In the genomic region with DNA sequence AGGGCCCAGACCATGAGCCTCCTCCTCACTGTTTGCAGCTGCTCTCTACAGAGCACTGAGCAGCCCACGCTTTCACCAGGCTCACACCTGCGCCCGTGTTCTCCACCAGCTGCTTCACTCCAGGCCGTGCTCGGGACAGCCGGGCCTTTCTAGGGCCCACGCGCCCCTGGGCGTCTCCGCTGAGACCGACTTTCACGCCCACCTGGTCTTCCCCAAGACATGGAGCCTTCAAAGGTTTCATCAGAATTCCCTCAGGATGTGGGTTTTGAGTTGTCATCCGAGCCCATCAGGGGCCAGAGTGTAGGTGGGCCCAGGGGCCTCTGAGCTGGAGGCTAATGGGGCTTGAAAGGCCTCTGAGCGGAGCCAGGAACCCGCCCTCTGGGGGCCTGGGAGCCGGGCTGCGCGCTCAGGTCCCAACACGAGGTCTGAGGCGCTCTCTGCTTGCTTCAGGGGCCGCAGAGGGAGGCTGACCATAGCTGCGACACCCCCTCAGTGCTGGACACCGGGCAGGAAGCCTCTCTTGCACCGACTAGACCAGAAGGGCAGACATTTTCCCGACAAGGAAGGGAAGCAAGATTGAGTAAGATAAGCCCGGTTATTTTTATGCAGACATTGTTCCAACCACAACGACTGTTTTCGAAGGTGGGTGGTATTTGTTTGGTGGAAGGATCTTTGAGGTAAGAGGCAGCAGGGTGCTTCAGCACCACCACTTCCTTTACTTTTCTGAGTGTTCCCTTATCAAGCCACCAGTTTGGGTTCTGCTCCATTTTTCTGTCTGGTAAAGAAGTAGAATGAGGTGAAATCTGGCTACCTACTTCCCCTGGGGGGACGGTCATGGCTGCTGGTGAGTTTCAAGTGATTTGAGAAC, we compare ENCODE assay signal across 8 cellular contexts.
DNase-seq lines count a peak whose midpoint lies in the region; ATAC-seq lines count a peak whose summit lies in the region.

No MANE protein-coding gene starts in this region.

- H3K4me3 Mint-ChIP-seq in activated T-cell treated with anti-CD3 and anti-CD28 coated beads, Interleukin-2, amount 50 U/mL, for 72 hours = peak overlapping the region; percentile 71 to 83

- H3K27me3 Mint-ChIP-seq in activated T-cell treated with anti-CD3 and anti-CD28 coated beads, Interleukin-2, amount 50 U/mL, for 72 hours (ENCODE audit: low read depth) = no peaks in the 10 kb centered on the region

- peak overlapping the region; percentile 90 for H3K27ac Mint-ChIP-seq in activated T-cell treated with anti-CD3 and anti-CD28 coated beads, Interleukin-2, amount 50 U/mL, for 72 hours

- in situ Hi-C loops in G401 (cut with HindIII; ENCODE audit: low sequenced_read_pairs) = no loop called here

- DNase-seq in CMK (ENCODE audit: low read depth) (peak; percentile 83), Kasumi-1 (lab: John Stamatoyannopoulos, UW) (peak; percentile 26 to 45), G401 (ENCODE audit: low spot score) (no peak), NCI-H1417 treated with DMSO at 0.1 percent for 48 hours (lab: John Stamatoyannopoulos, UW) (no peak)
- peak; percentile 64 to 67 for DNase-seq in activated T-cell treated with anti-CD3 and anti-CD28 coated beads, Interleukin-2, amount 50 U/mL, for 72 hours
- peak; percentile 33 to 52 for DNase-seq in stimulated activated CD4-positive, alpha-beta T cell treated with anti-CD3 and anti-CD28 coated beads, Interleukin-12 subunit alpha, Interleukin-12 subunit beta, amount 100 ng/mL, for 24 hours (ENCODE audit: low read depth in 2 of 2)
- DNase-seq in NK-92 treated with Interleukin-12 subunit alpha and Interleukin-12 subunit beta, amount 100 ng/mL, for 24 hours (lab: John Stamatoyannopoulos, UW) = no peak

- peak; percentile 65 for ATAC-seq in GM21515 (IDR thresholded peaks at IDR 0.05; ENCODE audit: unreplicated experiment)
- ATAC-seq in activated T-cell treated with anti-CD3 and anti-CD28 coated beads, Interleukin-2, amount 50 U/mL, for 72 hours (replicated peaks in 1 of 2) = peak; percentile 80 to 82

- H3K9me3 Mint-ChIP-seq in activated T-cell treated with anti-CD3 and anti-CD28 coated beads, Interleukin-2, amount 50 U/mL, for 72 hours = peaks cover 1 to 4% of the 10 kb centered on the region in 2 donors

- H3K4me1 Mint-ChIP-seq in activated T-cell treated with anti-CD3 and anti-CD28 coated beads, Interleukin-2, amount 50 U/mL, for 72 hours (ENCODE audit: low read depth) = peaks cover 82% of the 10 kb centered on the region

- peaks cover 9 to 10% of the 10 kb centered on the region in 2 donors for H3K36me3 Mint-ChIP-seq in activated T-cell treated with anti-CD3 and anti-CD28 coated beads, Interleukin-2, amount 50 U/mL, for 72 hours (ENCODE audit: insufficient read depth in 2 of 2)

Comparison
In these comparisons a context has a peak if more than half of its experiments do, and no peak if none do; other contexts are left out.
1. DNase-seq: peak in CMK (single experiment), Kasumi-1 (2 of 2), activated T-cell treated with anti-CD3 and anti-CD28 coated beads, Interleukin-2, amount 50 U/mL, for 72 hours (2 of 2) and stimulated activated CD4-positive, alpha-beta T cell treated with anti-CD3 and anti-CD28 coated beads, Interleukin-12 subunit alpha, Interleukin-12 subunit beta, amount 100 ng/mL, for 24 hours (2 of 2); none in NK-92 treated with Interleukin-12 subunit alpha and Interleukin-12 subunit beta, amount 100 ng/mL, for 24 hours (single experiment), G401 (single experiment) and NCI-H1417 treated with DMSO at 0.1 percent for 48 hours (single experiment).